Comparison of ENCODE assay signal across 2 cellular contexts in the genomic region with DNA sequence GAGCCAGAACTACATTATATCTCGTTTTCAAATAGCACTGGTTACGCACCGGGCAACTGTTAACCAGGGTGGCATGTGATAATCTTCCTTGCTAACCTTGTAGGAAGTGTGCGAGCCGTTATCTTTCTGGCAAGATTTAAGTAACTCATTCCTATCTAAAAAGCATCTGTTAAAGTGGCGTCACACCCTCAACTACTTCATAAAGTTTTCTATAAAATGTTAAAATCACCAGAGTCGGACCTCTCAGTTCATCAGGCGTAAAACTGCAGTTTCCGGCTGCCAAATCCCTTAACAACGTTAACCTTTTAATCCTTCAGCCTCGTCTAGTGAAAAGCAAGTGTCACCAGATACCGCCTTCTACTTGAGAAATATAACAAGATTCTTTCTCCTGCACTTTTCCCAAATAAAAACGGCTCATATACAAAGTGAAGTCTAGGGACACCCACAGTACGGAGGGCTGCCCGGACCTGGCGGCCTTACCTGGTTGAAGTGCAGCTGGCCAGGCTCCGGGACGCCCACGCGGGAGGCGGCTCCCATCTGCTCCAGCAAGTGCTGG.
TF ChIP-seq lines count a peak whose summit lies in the region.

No MANE protein-coding gene starts in this region.

TF ChIP-seq in K562, 482 proteins besides CTCF, POLR2A, EP300 and RAD21 (continues in another document):
- no peak for TF ChIP-seq CBX1 (IDR thresholded peaks at IDR 0.05; ENCODE audit: low read depth)
- 0 out of 2 replicates have a peak, but pooled peaks have one; percentile 38 for TF ChIP-seq ZEB2 (IDR thresholded peaks at IDR 0.05)
- peak; percentile 75 for TF ChIP-seq TAL1 (IDR thresholded peaks at IDR 0.05)
- TF ChIP-seq, protein P1, sequence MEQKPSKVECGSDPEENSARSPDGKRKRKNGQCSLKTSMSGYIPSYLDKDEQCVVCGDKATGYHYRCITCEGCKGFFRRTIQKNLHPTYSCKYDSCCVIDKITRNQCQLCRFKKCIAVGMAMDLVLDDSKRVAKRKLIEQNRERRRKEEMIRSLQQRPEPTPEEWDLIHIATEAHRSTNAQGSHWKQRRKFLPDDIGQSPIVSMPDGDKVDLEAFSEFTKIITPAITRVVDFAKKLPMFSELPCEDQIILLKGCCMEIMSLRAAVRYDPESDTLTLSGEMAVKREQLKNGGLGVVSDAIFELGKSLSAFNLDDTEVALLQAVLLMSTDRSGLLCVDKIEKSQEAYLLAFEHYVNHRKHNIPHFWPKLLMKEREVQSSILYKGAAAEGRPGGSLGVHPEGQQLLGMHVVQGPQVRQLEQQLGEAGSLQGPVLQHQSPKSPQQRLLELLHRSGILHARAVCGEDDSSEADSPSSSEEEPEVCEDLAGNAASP (IDR thresholded peaks at IDR 0.05), result no peak
- peak in 1 of 2 experiments; percentile 62; a peak in 1 of 4 replicates for TF ChIP-seq KDM1A (IDR thresholded peaks at IDR 0.05)
- no peak for TF ChIP-seq SMARCA5 (IDR thresholded peaks at IDR 0.05)
- no peak for TF ChIP-seq PPARD (CRISPR knock-in tag; IDR thresholded peaks at IDR 0.05)
- TF ChIP-seq ZNF174 (CRISPR knock-in tag; IDR thresholded peaks at IDR 0.05), result no peak
- no peak for TF ChIP-seq RBM17 (IDR thresholded peaks at IDR 0.05; ENCODE audit: borderline replicate concordance, low read depth, low read length)
- TF ChIP-seq ETS2 (tag; IDR thresholded peaks at IDR 0.05; ENCODE audit: borderline replicate concordance, poor library complexity, severe bottlenecking), result no peak
- no peak for TF ChIP-seq ZNF140 (CRISPR knock-in tag; IDR thresholded peaks at IDR 0.05)
- no peak for TF ChIP-seq WHSC1 (IDR thresholded peaks at IDR 0.05; ENCODE audit: low read length)
- no peak for TF ChIP-seq PCBP1 (IDR thresholded peaks at IDR 0.05; ENCODE audit: low read depth, low read length, poor library complexity, severe bottlenecking)
- TF ChIP-seq, protein P2, sequence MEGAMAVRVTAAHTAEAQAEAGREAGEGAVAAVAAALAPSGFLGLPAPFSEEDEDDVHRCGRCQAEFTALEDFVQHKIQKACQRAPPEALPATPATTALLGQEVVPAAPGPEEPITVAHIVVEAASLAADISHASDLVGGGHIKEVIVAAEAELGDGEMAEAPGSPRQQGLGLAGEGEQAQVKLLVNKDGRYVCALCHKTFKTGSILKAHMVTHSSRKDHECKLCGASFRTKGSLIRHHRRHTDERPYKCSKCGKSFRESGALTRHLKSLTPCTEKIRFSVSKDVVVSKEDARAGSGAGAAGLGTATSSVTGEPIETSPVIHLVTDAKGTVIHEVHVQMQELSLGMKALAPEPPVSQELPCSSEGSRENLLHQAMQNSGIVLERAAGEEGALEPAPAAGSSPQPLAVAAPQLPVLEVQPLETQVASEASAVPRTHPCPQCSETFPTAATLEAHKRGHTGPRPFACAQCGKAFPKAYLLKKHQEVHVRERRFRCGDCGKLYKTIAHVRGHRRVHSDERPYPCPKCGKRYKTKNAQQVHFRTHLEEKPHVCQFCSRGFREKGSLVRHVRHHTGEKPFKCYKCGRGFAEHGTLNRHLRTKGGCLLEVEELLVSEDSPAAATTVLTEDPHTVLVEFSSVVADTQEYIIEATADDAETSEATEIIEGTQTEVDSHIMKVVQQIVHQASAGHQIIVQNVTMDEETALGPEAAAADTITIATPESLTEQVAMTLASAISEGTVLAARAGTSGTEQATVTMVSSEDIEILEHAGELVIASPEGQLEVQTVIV (CRISPR knock-in tag; IDR thresholded peaks at IDR 0.05; ENCODE audit: borderline replicate concordance), result no peak
- TF ChIP-seq TAF15 (IDR thresholded peaks at IDR 0.05; ENCODE audit: low read depth, low read length), result no peak
- TF ChIP-seq, protein P3, sequence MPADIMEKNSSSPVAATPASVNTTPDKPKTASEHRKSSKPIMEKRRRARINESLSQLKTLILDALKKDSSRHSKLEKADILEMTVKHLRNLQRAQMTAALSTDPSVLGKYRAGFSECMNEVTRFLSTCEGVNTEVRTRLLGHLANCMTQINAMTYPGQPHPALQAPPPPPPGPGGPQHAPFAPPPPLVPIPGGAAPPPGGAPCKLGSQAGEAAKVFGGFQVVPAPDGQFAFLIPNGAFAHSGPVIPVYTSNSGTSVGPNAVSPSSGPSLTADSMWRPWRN (IDR thresholded peaks at IDR 0.05; ENCODE audit: low read depth), result peak; percentile 70; the same call in 1 of the 2 replicates
- peak; percentile 62; the same call in 1 of the 2 replicates for TF ChIP-seq SMARCE1 (IDR thresholded peaks at IDR 0.05)
- TF ChIP-seq KDM5B (IDR thresholded peaks at IDR 0.05; ENCODE audit: insufficient replicate concordance, low read depth, low read length), result no peak
- no peak for TF ChIP-seq BDP1 (IDR thresholded peaks at IDR 0.05; ENCODE audit: insufficient read depth, insufficient read length)
- peak; percentile 53 for TF ChIP-seq NCOR1 (IDR thresholded peaks at IDR 0.05)
- TF ChIP-seq ZBTB8A (IDR thresholded peaks at IDR 0.05; ENCODE audit: partially characterized antibody), result no peak
- TF ChIP-seq ETV1 (tag; conservative IDR thresholded peaks at IDR 0.05; ENCODE audit: low read depth), result peak; percentile 34; the same call in 1 of the 2 replicates
- peak; percentile 96 for TF ChIP-seq EGR1 (conservative IDR thresholded peaks at IDR 0.05)
- TF ChIP-seq SIN3A (IDR thresholded peaks at IDR 0.05; ENCODE audit: borderline replicate concordance in 2 of 2, control insufficient read depth in 1 of 2, low read depth in 2 of 2, low read length in 2 of 2), result 0 out of 4 replicates have a peak, but pooled peaks of 1 of the 2 experiments have one; percentile 3
- no peak for TF ChIP-seq ZNF507 (tag; conservative IDR thresholded peaks at IDR 0.05)
- no peak for TF ChIP-seq NCOA2 (IDR thresholded peaks at IDR 0.05; ENCODE audit: partially characterized antibody in 2 of 2)
- TF ChIP-seq MYBL2 (IDR thresholded peaks at IDR 0.05; ENCODE audit: low read depth), result no peak
- no peak for TF ChIP-seq MYBL2 (CRISPR knock-in tag; IDR thresholded peaks at IDR 0.05; ENCODE audit: borderline replicate concordance)
- TF ChIP-seq, protein P4, sequence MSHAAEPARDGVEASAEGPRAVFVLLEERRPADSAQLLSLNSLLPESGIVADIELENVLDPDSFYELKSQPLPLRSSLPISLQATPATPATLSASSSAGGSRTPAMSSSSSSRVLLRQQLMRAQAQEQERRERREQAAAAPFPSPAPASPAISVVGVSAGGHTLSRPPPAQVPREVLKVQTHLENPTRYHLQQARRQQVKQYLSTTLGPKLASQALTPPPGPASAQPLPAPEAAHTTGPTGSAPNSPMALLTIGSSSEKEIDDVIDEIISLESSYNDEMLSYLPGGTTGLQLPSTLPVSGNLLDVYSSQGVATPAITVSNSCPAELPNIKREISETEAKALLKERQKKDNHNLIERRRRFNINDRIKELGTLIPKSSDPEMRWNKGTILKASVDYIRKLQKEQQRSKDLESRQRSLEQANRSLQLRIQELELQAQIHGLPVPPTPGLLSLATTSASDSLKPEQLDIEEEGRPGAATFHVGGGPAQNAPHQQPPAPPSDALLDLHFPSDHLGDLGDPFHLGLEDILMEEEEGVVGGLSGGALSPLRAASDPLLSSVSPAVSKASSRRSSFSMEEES (CRISPR knock-in tag; IDR thresholded peaks at IDR 0.05), result no peak

TF ChIP-seq in HepG2, 621 proteins besides CTCF, POLR2A, EP300 and RAD21:
- no peak for TF ChIP-seq SOX13 (IDR thresholded peaks at IDR 0.05)
- no peak for TF ChIP-seq SOX13 (CRISPR knock-in tag; conservative IDR thresholded peaks at IDR 0.05 in 1 of 2, IDR thresholded peaks at IDR 0.05 in 1 of 2)
- TF ChIP-seq CENPT (CRISPR knock-in tag; IDR thresholded peaks at IDR 0.05; ENCODE audit: low read depth), result no peak
- 0 out of 2 replicates have a peak, but pooled peaks have one; percentile 23 for TF ChIP-seq MYC (CRISPR knock-in tag; IDR thresholded peaks at IDR 0.05; ENCODE audit: borderline replicate concordance)
- TF ChIP-seq TEAD3 (CRISPR knock-in tag; optimal IDR thresholded peaks at IDR 0.05; ENCODE audit: borderline replicate concordance), result no peak
- TF ChIP-seq ZFYVE20 (CRISPR knock-in tag; IDR thresholded peaks at IDR 0.05; ENCODE audit: borderline replicate concordance, low read depth), result no peak
- TF ChIP-seq, protein P5, sequence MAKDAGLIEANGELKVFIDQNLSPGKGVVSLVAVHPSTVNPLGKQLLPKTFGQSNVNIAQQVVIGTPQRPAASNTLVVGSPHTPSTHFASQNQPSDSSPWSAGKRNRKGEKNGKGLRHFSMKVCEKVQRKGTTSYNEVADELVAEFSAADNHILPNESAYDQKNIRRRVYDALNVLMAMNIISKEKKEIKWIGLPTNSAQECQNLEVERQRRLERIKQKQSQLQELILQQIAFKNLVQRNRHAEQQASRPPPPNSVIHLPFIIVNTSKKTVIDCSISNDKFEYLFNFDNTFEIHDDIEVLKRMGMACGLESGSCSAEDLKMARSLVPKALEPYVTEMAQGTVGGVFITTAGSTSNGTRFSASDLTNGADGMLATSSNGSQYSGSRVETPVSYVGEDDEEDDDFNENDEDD (CRISPR knock-in tag; IDR thresholded peaks at IDR 0.05; ENCODE audit: borderline replicate concordance), result no peak
- TF ChIP-seq, protein P6, sequence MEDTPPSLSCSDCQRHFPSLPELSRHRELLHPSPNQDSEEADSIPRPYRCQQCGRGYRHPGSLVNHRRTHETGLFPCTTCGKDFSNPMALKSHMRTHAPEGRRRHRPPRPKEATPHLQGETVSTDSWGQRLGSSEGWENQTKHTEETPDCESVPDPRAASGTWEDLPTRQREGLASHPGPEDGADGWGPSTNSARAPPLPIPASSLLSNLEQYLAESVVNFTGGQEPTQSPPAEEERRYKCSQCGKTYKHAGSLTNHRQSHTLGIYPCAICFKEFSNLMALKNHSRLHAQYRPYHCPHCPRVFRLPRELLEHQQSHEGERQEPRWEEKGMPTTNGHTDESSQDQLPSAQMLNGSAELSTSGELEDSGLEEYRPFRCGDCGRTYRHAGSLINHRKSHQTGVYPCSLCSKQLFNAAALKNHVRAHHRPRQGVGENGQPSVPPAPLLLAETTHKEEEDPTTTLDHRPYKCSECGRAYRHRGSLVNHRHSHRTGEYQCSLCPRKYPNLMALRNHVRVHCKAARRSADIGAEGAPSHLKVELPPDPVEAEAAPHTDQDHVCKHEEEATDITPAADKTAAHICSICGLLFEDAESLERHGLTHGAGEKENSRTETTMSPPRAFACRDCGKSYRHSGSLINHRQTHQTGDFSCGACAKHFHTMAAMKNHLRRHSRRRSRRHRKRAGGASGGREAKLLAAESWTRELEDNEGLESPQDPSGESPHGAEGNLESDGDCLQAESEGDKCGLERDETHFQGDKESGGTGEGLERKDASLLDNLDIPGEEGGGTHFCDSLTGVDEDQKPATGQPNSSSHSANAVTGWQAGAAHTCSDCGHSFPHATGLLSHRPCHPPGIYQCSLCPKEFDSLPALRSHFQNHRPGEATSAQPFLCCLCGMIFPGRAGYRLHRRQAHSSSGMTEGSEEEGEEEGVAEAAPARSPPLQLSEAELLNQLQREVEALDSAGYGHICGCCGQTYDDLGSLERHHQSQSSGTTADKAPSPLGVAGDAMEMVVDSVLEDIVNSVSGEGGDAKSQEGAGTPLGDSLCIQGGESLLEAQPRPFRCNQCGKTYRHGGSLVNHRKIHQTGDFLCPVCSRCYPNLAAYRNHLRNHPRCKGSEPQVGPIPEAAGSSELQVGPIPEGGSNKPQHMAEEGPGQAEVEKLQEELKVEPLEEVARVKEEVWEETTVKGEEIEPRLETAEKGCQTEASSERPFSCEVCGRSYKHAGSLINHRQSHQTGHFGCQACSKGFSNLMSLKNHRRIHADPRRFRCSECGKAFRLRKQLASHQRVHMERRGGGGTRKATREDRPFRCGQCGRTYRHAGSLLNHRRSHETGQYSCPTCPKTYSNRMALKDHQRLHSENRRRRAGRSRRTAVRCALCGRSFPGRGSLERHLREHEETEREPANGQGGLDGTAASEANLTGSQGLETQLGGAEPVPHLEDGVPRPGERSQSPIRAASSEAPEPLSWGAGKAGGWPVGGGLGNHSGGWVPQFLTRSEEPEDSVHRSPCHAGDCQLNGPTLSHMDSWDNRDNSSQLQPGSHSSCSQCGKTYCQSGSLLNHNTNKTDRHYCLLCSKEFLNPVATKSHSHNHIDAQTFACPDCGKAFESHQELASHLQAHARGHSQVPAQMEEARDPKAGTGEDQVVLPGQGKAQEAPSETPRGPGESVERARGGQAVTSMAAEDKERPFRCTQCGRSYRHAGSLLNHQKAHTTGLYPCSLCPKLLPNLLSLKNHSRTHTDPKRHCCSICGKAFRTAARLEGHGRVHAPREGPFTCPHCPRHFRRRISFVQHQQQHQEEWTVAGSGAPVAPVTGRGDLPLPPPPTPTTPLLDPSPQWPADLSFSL (CRISPR knock-in tag; IDR thresholded peaks at IDR 0.05), result no peak
- TF ChIP-seq, protein P7, sequence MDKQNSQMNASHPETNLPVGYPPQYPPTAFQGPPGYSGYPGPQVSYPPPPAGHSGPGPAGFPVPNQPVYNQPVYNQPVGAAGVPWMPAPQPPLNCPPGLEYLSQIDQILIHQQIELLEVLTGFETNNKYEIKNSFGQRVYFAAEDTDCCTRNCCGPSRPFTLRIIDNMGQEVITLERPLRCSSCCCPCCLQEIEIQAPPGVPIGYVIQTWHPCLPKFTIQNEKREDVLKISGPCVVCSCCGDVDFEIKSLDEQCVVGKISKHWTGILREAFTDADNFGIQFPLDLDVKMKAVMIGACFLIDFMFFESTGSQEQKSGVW (CRISPR knock-in tag; IDR thresholded peaks at IDR 0.05; ENCODE audit: borderline replicate concordance), result no peak
- TF ChIP-seq, protein P8, sequence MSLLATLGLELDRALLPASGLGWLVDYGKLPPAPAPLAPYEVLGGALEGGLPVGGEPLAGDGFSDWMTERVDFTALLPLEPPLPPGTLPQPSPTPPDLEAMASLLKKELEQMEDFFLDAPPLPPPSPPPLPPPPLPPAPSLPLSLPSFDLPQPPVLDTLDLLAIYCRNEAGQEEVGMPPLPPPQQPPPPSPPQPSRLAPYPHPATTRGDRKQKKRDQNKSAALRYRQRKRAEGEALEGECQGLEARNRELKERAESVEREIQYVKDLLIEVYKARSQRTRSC (CRISPR knock-in tag; IDR thresholded peaks at IDR 0.05; ENCODE audit: low read depth), result no peak
- no peak for TF ChIP-seq PAF1 (CRISPR knock-in tag; IDR thresholded peaks at IDR 0.05)
- no peak for TF ChIP-seq ZNF33B (CRISPR knock-in tag; IDR thresholded peaks at IDR 0.05)
- 0 out of 2 replicates have a peak, but pooled peaks have one; percentile 31 for TF ChIP-seq ZNF431 (CRISPR knock-in tag; IDR thresholded peaks at IDR 0.05; ENCODE audit: borderline replicate concordance, low read depth)
